Comparison of ENCODE assay signal across 26 cellular contexts in the genomic region with DNA sequence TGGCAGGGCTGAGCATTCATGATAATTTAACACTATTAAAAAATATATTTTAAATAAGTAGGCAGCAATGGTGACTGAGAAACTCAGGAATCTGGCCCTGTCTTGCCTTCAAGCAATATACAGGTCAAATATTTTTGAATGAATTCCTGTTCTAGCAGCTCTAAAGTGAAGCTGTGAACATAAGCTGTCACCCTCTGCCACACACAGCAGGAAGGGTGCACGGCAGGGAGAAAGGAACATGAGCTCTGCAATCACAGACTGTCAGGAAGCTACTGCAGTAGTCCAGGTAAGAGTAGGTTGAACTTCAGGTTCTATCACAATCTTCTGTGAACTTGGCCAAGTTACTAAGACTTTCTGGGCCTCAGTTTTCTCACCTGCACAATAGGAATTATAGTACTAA.
"Had no signal": no experiment of that assay in that cellular context is flagged by ENCODE, and none has a peak within 500 bp of the region (broad histone marks: within the 10 kb centered on the region; RNA-seq: fewer than 3 reads in every experiment).

No MANE protein-coding gene starts in this region.

- H3K27me3 ChIP-seq: neural progenitor cell, ovary, right lobe of liver, sigmoid colon, suprapubic skin, testis, tibial artery, transverse colon, upper lobe of left lung, vagina had no signal

- H3K4me2 ChIP-seq: neural progenitor cell had no signal

- H3K4me1 ChIP-seq: neural progenitor cell, psoas muscle, right lobe of liver, sigmoid colon, suprapubic skin, testis, tibial artery, transverse colon, upper lobe of left lung, vagina had no signal

- H3K9ac ChIP-seq: neural progenitor cell, parathyroid adenoma had no signal

- H3K27ac ChIP-seq: neural progenitor cell, ovary, parathyroid adenoma, psoas muscle, right lobe of liver, sigmoid colon, suprapubic skin, testis, tibial artery, transverse colon, upper lobe of left lung, vagina had no signal

- DNase-seq: natural killer cell; occipital lobe; ovary; posterior cingulate gyrus; psoas muscle; right cardiac atrium; right lobe of liver; sigmoid colon; small intestine; stimulated activated CD4-positive, alpha-beta T cell treated with anti-CD3 and anti-CD28 coated beads, Interleukin-15, amount 100 ng/mL, for 24 hours; stimulated activated CD4-positive, alpha-beta T cell treated with anti-CD3 and anti-CD28 coated beads, Interleukin-2, amount 100 ng/mL, for 24 hours; stimulated activated CD4-positive, alpha-beta T cell treated with anti-CD3 and anti-CD28 coated beads, Interleukin-2, amount 100 ng/mL, for 48 hours; stimulated activated CD4-positive, alpha-beta T cell treated with anti-CD3 and anti-CD28 coated beads, Interleukin-4, amount 100 ng/mL, for 24 hours; stimulated activated naive B cell treated with anti-CD40 and anti-IgM and Interleukin-4, amounts not matched to agents 10 μg/mL and 1 μg/mL and 100 μg/mL, for 72 hours; stimulated activated naive CD8-positive, alpha-beta T cell treated with anti-CD3 and anti-CD28 coated beads, Interleukin-15, amount 100 ng/mL, for 72 hours; stimulated activated naive CD8-positive, alpha-beta T cell treated with anti-CD3 and anti-CD28 coated beads, Interleukin-15, Interleukin-2, amounts not matched to agents 100 U/mL and 50 U/mL, for 24 hours; substantia nigra; testis; tibial artery; transverse colon; upper lobe of left lung had no signal

- H3K9me3 ChIP-seq: ovary, psoas muscle, right lobe of liver, sigmoid colon, suprapubic skin, testis, tibial artery, transverse colon, upper lobe of left lung, vagina had no signal

- H3K79me2 ChIP-seq: parathyroid adenoma had no signal

- ATAC-seq: natural killer cell; psoas muscle; right cardiac atrium; right lobe of liver; stimulated activated effector memory CD8-positive, alpha-beta T cell treated with anti-CD3 and anti-CD28 coated beads, Interleukin-12 subunit alpha, Interleukin-12 subunit beta, amount 100 ng/mL, for 72 hours; stimulated activated naive B cell treated with anti-CD40 and anti-IgM and Interleukin-4, amounts not matched to agents 10 μg/mL and 1 μg/mL and 100 μg/mL, for 72 hours; stimulated activated naive CD8-positive, alpha-beta T cell treated with anti-CD3 and anti-CD28 coated beads, Interleukin-15, amount 100 ng/mL, for 72 hours; stimulated activated naive CD8-positive, alpha-beta T cell treated with anti-CD3 and anti-CD28 coated beads, Interleukin-15, Interleukin-2, amounts not matched to agents 100 U/mL and 50 U/mL, for 24 hours had no signal

- H3K4me3 ChIP-seq: neural progenitor cell, ovary, psoas muscle, right lobe of liver, sigmoid colon, suprapubic skin, testis, tibial artery, transverse colon, upper lobe of left lung, vagina had no signal

- H2AFZ ChIP-seq: neural progenitor cell, parathyroid adenoma had no signal

- H3K36me3 ChIP-seq: neural progenitor cell, ovary, right lobe of liver, sigmoid colon, tibial artery, transverse colon, upper lobe of left lung, vagina had no signal
